19 cellular contexts compared by ENCODE assay signal in genomic region chr2:42457011-42457410, GRCh38. TPM values are rescaled to one million over a fixed set of nuclear protein-coding genes. Genes with fewer than 3 reads are reported as not detected.
DNase-seq lines count a peak whose midpoint lies in the region; ATAC-seq, FAIRE-seq and TF ChIP-seq lines count a peak whose summit lies in the region.
"Had no signal": no experiment of that assay in that cellular context is flagged by ENCODE, and none has a peak within 500 bp of the region (broad histone marks: within the 10 kb centered on the region; RNA-seq: fewer than 3 reads in every experiment).

No MANE protein-coding gene starts in this region.

- H3K36me3 ChIP-seq in NT2/D1 (ENCODE audit: insufficient read depth, insufficient read length, low read length) (no peaks in the 10 kb centered on the region), small intestine (ENCODE audit: control insufficient read depth in 2 of 2, insufficient read depth in 2 of 2, low read length in 2 of 2) (no peaks in the 10 kb centered on the region)
- H3K36me3 ChIP-seq: right atrium auricular region, SJSA1, thoracic aorta had no signal

- 90 to 95% (median 92%) methylated on average over 6 of the region's 6 CpGs for WGBS in small intestine, 3 donors

- H3K9ac ChIP-seq in NT2/D1 (ENCODE audit: insufficient read length, low read depth), result no peak overlapping the region

- TF ChIP-seq CTCF in endothelial cell (IDR thresholded peaks at IDR 0.05; ENCODE audit: unreplicated experiment), result peak; percentile 58

- no peak overlapping the region for H3K4me3 ChIP-seq in NT2/D1 (ENCODE audit: insufficient read length, low read depth)
- H3K4me3 ChIP-seq in small intestine (ENCODE audit: low read depth in 1 of 2, low read length in 2 of 2), result no peak overlapping the region
- H3K4me3 ChIP-seq: right atrium auricular region, SJSA1, thoracic aorta had no signal

- H3K27me3 Mint-ChIP-seq in endothelial cell (ENCODE audit: unreplicated experiment), result no peaks in the 10 kb centered on the region
- peaks cover 40% of the 10 kb centered on the region for H3K27me3 Mint-ChIP-seq in T-helper 17 cell

- no peak for ATAC-seq in T-helper 17 cell
- no peak for ATAC-seq in stimulated activated naive CD8-positive, alpha-beta T cell treated with anti-CD3 and anti-CD28 coated beads, Interleukin-15, Interleukin-2, amounts not matched to agents 100 U/mL and 50 U/mL, for 24 hours
- ATAC-seq: activated T-cell treated with anti-CD3 and anti-CD28 coated beads, Interleukin-2, amount 50 U/mL, for 72 hours had no signal

- peaks cover 2% of the 10 kb centered on the region for H3K4me1 ChIP-seq in NT2/D1 (ENCODE audit: insufficient read depth, insufficient read length)
- H3K4me1 ChIP-seq in small intestine (ENCODE audit: control insufficient read depth in 2 of 2, insufficient read depth in 1 of 2, low read depth in 1 of 2, low read length in 1 of 2), result no peaks in the 10 kb centered on the region
- H3K4me1 ChIP-seq: right atrium auricular region, SJSA1 had no signal

- H3K9me3 Mint-ChIP-seq in endothelial cell (ENCODE audit: unreplicated experiment), result no peaks in the 10 kb centered on the region

- no peak for FAIRE-seq in small intestine (lab: Jason Lieb, UNC)

- no peaks in the 10 kb centered on the region for H3K9me3 ChIP-seq in NT2/D1 (ENCODE audit: insufficient read depth, low read length)
- H3K9me3 ChIP-seq in small intestine (ENCODE audit: control insufficient read depth, low read depth), result no peaks in the 10 kb centered on the region
- no peaks in the 10 kb centered on the region for H3K9me3 ChIP-seq in T-helper 17 cell (ENCODE audit: control insufficient read depth, low read length, poor library complexity, severe bottlenecking)
- H3K9me3 ChIP-seq: right atrium auricular region, SJSA1, thoracic aorta had no signal

- DNase-seq in DMS 273 (lab: John Stamatoyannopoulos, UW; ENCODE audit: unreplicated experiment), result peak; percentile 45
- no peak for DNase-seq in DMS 273 treated with DMSO at 0.1 percent for 48 hours (lab: John Stamatoyannopoulos, UW)
- DNase-seq in NT2/D1 (ENCODE audit: low read depth, low spot score), result peak; percentile 27
- DNase-seq in endothelial cell (ENCODE audit: low spot score), result peak; percentile 15
- peak; percentile 3 for DNase-seq in small intestine
- no peak for DNase-seq in stimulated activated naive CD4-positive, alpha-beta T cell (lab: John Stamatoyannopoulos, UW)
- DNase-seq in T-helper 17 cell, result no peak
- DNase-seq in stimulated activated naive CD8-positive, alpha-beta T cell treated with anti-CD3 and anti-CD28 coated beads, Interleukin-15, Interleukin-2, amounts not matched to agents 100 U/mL and 50 U/mL, for 24 hours, result no peak
- DNase-seq: activated CD4-positive, alpha-beta T cell treated with anti-CD3 and anti-CD28 coated beads, Interleukin-2, amount 50 U/mL, for 48 hours; activated T-cell treated with anti-CD3 and anti-CD28 coated beads, Interleukin-2, amount 50 U/mL, for 72 hours; CD4-positive, CD25-positive, alpha-beta regulatory T cell; NCI-H1417 treated with DMSO at 0.1 percent for 48 hours; stimulated activated CD4-positive, alpha-beta T cell treated with anti-CD3 and anti-CD28 coated beads, Interleukin-1b, Interleukin-23, amount 100 ng/mL, for 48 hours had no signal

- H3K4me3 Mint-ChIP-seq in endothelial cell (ENCODE audit: unreplicated experiment), result no peak overlapping the region
- H3K4me3 Mint-ChIP-seq in T-helper 17 cell, result no peak overlapping the region
- H3K4me3 Mint-ChIP-seq: activated T-cell treated with anti-CD3 and anti-CD28 coated beads, Interleukin-2, amount 50 U/mL, for 72 hours; CD4-positive, CD25-positive, alpha-beta regulatory T cell; IgD-negative memory B cell; memory B cell had no signal

- H3K27me3 ChIP-seq in NT2/D1 (ENCODE audit: insufficient read depth, insufficient read length) (no peaks in the 10 kb centered on the region), small intestine (ENCODE audit: control insufficient read depth in 2 of 2, insufficient read depth in 2 of 2, low read length in 2 of 2) (no peaks in the 10 kb centered on the region)
- H3K27me3 ChIP-seq: right atrium auricular region, SJSA1 had no signal

- no peaks in the 10 kb centered on the region for H3K36me3 Mint-ChIP-seq in endothelial cell (ENCODE audit: low read depth, unreplicated experiment)
- H3K36me3 Mint-ChIP-seq in T-helper 17 cell (ENCODE audit: low read depth), result peaks cover 2% of the 10 kb centered on the region
- H3K36me3 Mint-ChIP-seq: IgD-negative memory B cell, memory B cell had no signal

- H3K4me1 Mint-ChIP-seq in endothelial cell (ENCODE audit: unreplicated experiment) (no peaks in the 10 kb centered on the region), T-helper 17 cell (no peaks in the 10 kb centered on the region)
- H3K4me1 Mint-ChIP-seq: CD4-positive, CD25-positive, alpha-beta regulatory T cell; IgD-negative memory B cell; memory B cell had no signal

- H3K27ac Mint-ChIP-seq in endothelial cell (ENCODE audit: unreplicated experiment) (no peak overlapping the region), T-helper 17 cell (no peak overlapping the region)
- H3K27ac Mint-ChIP-seq: activated T-cell treated with anti-CD3 and anti-CD28 coated beads, Interleukin-2, amount 50 U/mL, for 72 hours; IgD-negative memory B cell; memory B cell had no signal

- no peak overlapping the region for H3K27ac ChIP-seq in small intestine (ENCODE audit: low read depth in 1 of 2, low read length in 1 of 2)
- H3K27ac ChIP-seq: 22Rv1, right atrium auricular region, SJSA1, thoracic aorta had no signal

RNA-seq across cellular contexts. Expression of gene KCNG3, which starts 36.8 kb away (rescaled TPM):
- 0.13 TPM for total RNA-seq in endothelial cell (ENCODE audit: unreplicated experiment)
- under 1 TPM in 1 of 3 donors, not detected in 2; 0.03 TPM for polyA plus RNA-seq in small intestine
- total RNA-seq in T-helper 17 cell, result not detected
- total RNA-seq: CD4-positive, CD25-positive, alpha-beta regulatory T cell; right atrium auricular region had no signal
- polyA plus RNA-seq: CD4-positive, CD25-positive, alpha-beta regulatory T cell; IgD-negative memory B cell had no signal

Comparison
In these comparisons a context has a peak if more than half of its experiments do, and no peak if none do; other contexts are left out.
1. DNase-seq: peak in DMS 273 (single experiment), NT2/D1 (single experiment), endothelial cell (single experiment) and small intestine (single experiment); none in DMS 273 treated with DMSO at 0.1 percent for 48 hours (single experiment), stimulated activated naive CD4-positive, alpha-beta T cell (0 of 6), T-helper 17 cell (0 of 3) and stimulated activated naive CD8-positive, alpha-beta T cell treated with anti-CD3 and anti-CD28 coated beads, Interleukin-15, Interleukin-2, amounts not matched to agents 100 U/mL and 50 U/mL, for 24 hours (single experiment).